Comparison of ENCODE assay signal across 18 cellular contexts in the genomic region with DNA sequence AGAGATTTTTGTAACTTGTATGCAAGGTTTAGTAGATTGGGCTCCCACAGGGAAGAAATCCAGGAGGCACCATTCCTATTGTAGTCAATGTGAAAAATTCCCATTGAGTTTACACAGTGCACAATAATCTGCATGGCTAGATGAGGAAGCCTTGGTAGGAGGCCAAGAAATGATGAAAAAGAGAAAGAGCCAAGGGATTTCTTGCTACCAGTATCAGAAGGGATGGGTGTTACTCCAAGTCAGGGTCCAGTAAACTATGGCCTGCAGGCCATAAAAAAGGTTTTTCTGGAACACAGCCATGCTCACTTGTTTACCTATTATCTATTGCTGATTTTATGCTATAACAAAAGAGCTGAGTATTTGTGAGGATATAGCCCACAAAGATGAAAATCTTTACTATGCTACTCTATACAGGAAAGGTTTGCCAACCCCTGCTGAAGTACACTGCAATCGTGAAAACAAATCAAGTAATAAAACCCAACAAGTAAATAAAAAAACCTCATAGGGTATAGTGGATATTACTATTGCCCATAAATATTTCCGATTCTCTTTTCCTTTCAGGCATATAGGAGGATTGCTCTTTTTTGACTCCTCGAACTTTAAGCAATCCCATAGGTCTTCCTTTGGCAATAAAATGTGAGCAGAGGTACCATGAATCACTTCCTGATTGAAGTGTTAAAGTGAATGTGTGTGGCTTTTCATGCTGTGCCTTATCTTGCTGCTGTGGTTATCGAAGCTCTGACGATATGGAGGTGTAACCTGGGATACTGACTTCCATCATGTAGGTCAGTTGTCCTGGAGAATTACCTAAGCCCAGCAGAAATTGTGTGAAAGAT.
DNase-seq lines count a peak whose midpoint lies in the region; ATAC-seq and TF ChIP-seq lines count a peak whose summit lies in the region.
"Had no signal": no experiment of that assay in that cellular context is flagged by ENCODE, and none has a peak within 500 bp of the region (broad histone marks: within the 10 kb centered on the region; RNA-seq: fewer than 3 reads in every experiment).

No MANE protein-coding gene starts in this region.

- H3K9me3 ChIP-seq in fibroblast of lung (ENCODE audit: control insufficient read depth, insufficient read depth, low read depth, low read length) = no peaks in the 10 kb centered on the region
- no peaks in the 10 kb centered on the region for H3K9me3 ChIP-seq in SK-N-SH
- H3K9me3 ChIP-seq: A549, neutrophil, tibial artery had no signal

- H3K79me2 ChIP-seq in fibroblast of lung (ENCODE audit: control insufficient read depth, insufficient read depth, low read length) = no peaks in the 10 kb centered on the region
- H3K79me2 ChIP-seq in SK-N-SH (ENCODE audit: insufficient read depth) = no peaks in the 10 kb centered on the region

- H2AFZ ChIP-seq in fibroblast of lung (ENCODE audit: low read length) (no peak overlapping the region), SK-N-SH (ENCODE audit: low read depth) (no peak overlapping the region)
- H2AFZ ChIP-seq: PC-9 had no signal

- no peaks in the 10 kb centered on the region for H3F3A ChIP-seq in SK-N-SH (replicated peaks; ENCODE audit: insufficient read depth)

- H3K4me3 Mint-ChIP-seq in activated CD8-positive, alpha-beta T cell treated with anti-CD3 and anti-CD28 coated beads, Interleukin-2, amount 10 ng/mL, durations not matched to agents 7 days and 5 days = no peak overlapping the region

- H3K9ac ChIP-seq in fibroblast of lung (ENCODE audit: insufficient read depth, low read length) = no peak overlapping the region
- no peak overlapping the region for H3K9ac ChIP-seq in SK-N-SH

- no peaks in the 10 kb centered on the region for H3K27me3 Mint-ChIP-seq in activated CD8-positive, alpha-beta T cell treated with anti-CD3 and anti-CD28 coated beads, Interleukin-2, amount 10 ng/mL, durations not matched to agents 7 days and 5 days (ENCODE audit: low read depth)

- H3K36me3 Mint-ChIP-seq in activated CD8-positive, alpha-beta T cell treated with anti-CD3 and anti-CD28 coated beads, Interleukin-2, amount 10 ng/mL, durations not matched to agents 7 days and 5 days (ENCODE audit: low read depth) = no peaks in the 10 kb centered on the region
- H3K36me3 Mint-ChIP-seq: activated naive CD4-positive, alpha-beta T cell treated with anti-CD3 and anti-CD28 coated beads, Interleukin-2, amount 50 U/mL, for 72 hours had no signal

- H4K20me1 ChIP-seq in fibroblast of lung (ENCODE audit: control insufficient read depth, extremely low read depth, insufficient read depth, low read length) = no peaks in the 10 kb centered on the region
- H4K20me1 ChIP-seq in SK-N-SH (ENCODE audit: insufficient read depth) = no peaks in the 10 kb centered on the region

- no peak overlapping the region for H3K27ac Mint-ChIP-seq in activated CD8-positive, alpha-beta T cell treated with anti-CD3 and anti-CD28 coated beads, Interleukin-2, amount 10 ng/mL, durations not matched to agents 7 days and 5 days
- H3K27ac Mint-ChIP-seq: activated naive CD4-positive, alpha-beta T cell treated with anti-CD3 and anti-CD28 coated beads, Interleukin-2, amount 50 U/mL, for 72 hours had no signal

- H3K4me1 Mint-ChIP-seq in activated CD8-positive, alpha-beta T cell treated with anti-CD3 and anti-CD28 coated beads, Interleukin-2, amount 10 ng/mL, durations not matched to agents 7 days and 5 days (ENCODE audit: low read depth) = no peaks in the 10 kb centered on the region

- H3K27me3 ChIP-seq in fibroblast of lung (ENCODE audit: control insufficient read depth, insufficient read depth, low read length) (no peaks in the 10 kb centered on the region), SK-N-SH (ENCODE audit: insufficient read depth) (no peaks in the 10 kb centered on the region)
- H3K27me3 ChIP-seq: neutrophil, tibial artery had no signal

- no peak for TF ChIP-seq RAD21 in SK-N-SH (IDR thresholded peaks at IDR 0.05; ENCODE audit: low read length)

- POLR2A ChIA-PET in activated CD8-positive, alpha-beta T cell treated with anti-CD3 and anti-CD28 coated beads, Interleukin-2, amount 10 ng/mL, durations not matched to agents 7 days and 5 days (lab: Charles Lee) = no interaction called here
- POLR2A ChIA-PET in SK-N-SH (lab: Yijun Ruan, JAX) = no interaction called here

- H3K4me1 ChIP-seq in fibroblast of lung (ENCODE audit: control insufficient read depth, extremely low read depth, insufficient read depth, low read length) (no peaks in the 10 kb centered on the region), SK-N-SH (ENCODE audit: control insufficient read depth in 1 of 2, insufficient read depth in 2 of 2, low read depth in 1 of 2, low read length in 1 of 2) (no peaks in the 10 kb centered on the region; a peak in 1 of 4 replicates)
- H3K4me1 ChIP-seq: tibial artery had no signal

- no peak for TF ChIP-seq CTCF in fibroblast of lung (conservative IDR thresholded peaks at IDR 0.05 in 1 of 2, IDR thresholded peaks at IDR 0.05 in 1 of 2; ENCODE audit: low read depth in 1 of 2, low read length in 2 of 2)
- no peak for TF ChIP-seq CTCF in SK-N-SH (IDR thresholded peaks at IDR 0.05)

- WGBS in SK-N-SH (ENCODE audit: low lambda C conversion rate) = 93% methylated on average over 5 of the region's 5 CpGs

- TF ChIP-seq EP300 in SK-N-SH (IDR thresholded peaks at IDR 0.05; ENCODE audit: borderline replicate concordance in 1 of 2, low read depth in 1 of 2, low read length in 1 of 2) = no peak

- H3K4me3 ChIP-seq in fibroblast of lung (replicated peaks in 1 of 4; ENCODE audit: control extremely low read depth in 1 of 4, insufficient read depth in 1 of 4, low read depth in 3 of 4, low read length in 4 of 4) (no peak overlapping the region), SK-N-SH (ENCODE audit: low read depth in 2 of 2, low read length in 1 of 2) (no peak overlapping the region)
- H3K4me3 ChIP-seq: A549, GM12878, PC-9, tibial artery had no signal

- H3K36me3 ChIP-seq in fibroblast of lung (ENCODE audit: control insufficient read depth, insufficient read depth, low read length) (no peaks in the 10 kb centered on the region), SK-N-SH (replicated peaks in 1 of 2; ENCODE audit: control insufficient read depth in 1 of 2, insufficient read depth in 2 of 2, low read length in 1 of 2) (no peaks in the 10 kb centered on the region)
- H3K36me3 ChIP-seq: neutrophil, tibial artery had no signal

- no peaks in the 10 kb centered on the region for H3K9me3 Mint-ChIP-seq in activated CD8-positive, alpha-beta T cell treated with anti-CD3 and anti-CD28 coated beads, Interleukin-2, amount 10 ng/mL, durations not matched to agents 7 days and 5 days (ENCODE audit: insufficient read depth)

- no peak overlapping the region for H3K27ac ChIP-seq in fibroblast of lung (ENCODE audit: insufficient read depth, low read length)
- H3K27ac ChIP-seq in SK-N-SH (ENCODE audit: low read depth in 2 of 2, low read length in 1 of 2) = no peak overlapping the region
- H3K27ac ChIP-seq: A549, neutrophil, PC-9, tibial artery had no signal

- DNase-seq in NCI-H748 (lab: John Stamatoyannopoulos, UW; ENCODE audit: unreplicated experiment) = peak; percentile 50
- no peak for DNase-seq in NCI-H748 treated with DMSO at 0.1 percent for 48 hours (lab: John Stamatoyannopoulos, UW)
- DNase-seq in OCI-M1 (lab: John Stamatoyannopoulos, UW) = peak; percentile 40
- DNase-seq in fibroblast of lung (ENCODE audit: low read depth in 2 of 2) = peak; percentile 32 to 45
- no peak for DNase-seq in activated CD8-positive, alpha-beta T cell treated with anti-CD3 and anti-CD28 coated beads, Interleukin-2, amount 10 ng/mL, durations not matched to agents 7 days and 5 days
- DNase-seq in NCI-H1048 (lab: John Stamatoyannopoulos, UW) = no peak
- no peak for DNase-seq in SK-N-SH
- DNase-seq: cortex of kidney, H7, left ventricle myocardium superior, NCI-H187, tibial artery had no signal

- CTCF ChIA-PET in activated CD8-positive, alpha-beta T cell treated with anti-CD3 and anti-CD28 coated beads, Interleukin-2, amount 10 ng/mL, durations not matched to agents 7 days and 5 days (lab: Charles Lee) = no interaction called here
- CTCF ChIA-PET in SK-N-SH (lab: Yijun Ruan, JAX) = interaction anchor here (1.3 to 1.8 kb wide), 2 partner anchors 46 to 412 kb away, joined by 4 to 5 read pairs; no protein-coding TSS in a partner anchor

- no peak for ATAC-seq in GM18873 (IDR thresholded peaks at IDR 0.05; ENCODE audit: low FRiP score, unreplicated experiment)
- ATAC-seq in activated CD8-positive, alpha-beta T cell treated with anti-CD3 and anti-CD28 coated beads, Interleukin-2, amount 10 ng/mL, durations not matched to agents 7 days and 5 days = no peak
- ATAC-seq: A549; activated naive CD4-positive, alpha-beta T cell treated with anti-CD3 and anti-CD28 coated beads, Interleukin-2, amount 50 U/mL, for 72 hours; GM12878; left ventricle myocardium superior had no signal

- H3K9me2 ChIP-seq in SK-N-SH = no peaks in the 10 kb centered on the region

- H3K4me2 ChIP-seq in fibroblast of lung (ENCODE audit: extremely low read depth, insufficient read depth, low read length) = no peak overlapping the region
- H3K4me2 ChIP-seq in SK-N-SH = no peak overlapping the region
- H3K4me2 ChIP-seq: A549, PC-9 had no signal

TF ChIP-seq in SK-N-SH, 30 proteins besides CTCF, POLR2A, EP300 and RAD21:
- TF ChIP-seq ELF1 (IDR thresholded peaks at IDR 0.05) (no peak), RFX5 (IDR thresholded peaks at IDR 0.05; ENCODE audit: low read length) (no peak), NFIC (IDR thresholded peaks at IDR 0.05; ENCODE audit: borderline replicate concordance) (no peak; the same call in 1 of the 2 replicates)
- TF ChIP-seq, protein P1, sequence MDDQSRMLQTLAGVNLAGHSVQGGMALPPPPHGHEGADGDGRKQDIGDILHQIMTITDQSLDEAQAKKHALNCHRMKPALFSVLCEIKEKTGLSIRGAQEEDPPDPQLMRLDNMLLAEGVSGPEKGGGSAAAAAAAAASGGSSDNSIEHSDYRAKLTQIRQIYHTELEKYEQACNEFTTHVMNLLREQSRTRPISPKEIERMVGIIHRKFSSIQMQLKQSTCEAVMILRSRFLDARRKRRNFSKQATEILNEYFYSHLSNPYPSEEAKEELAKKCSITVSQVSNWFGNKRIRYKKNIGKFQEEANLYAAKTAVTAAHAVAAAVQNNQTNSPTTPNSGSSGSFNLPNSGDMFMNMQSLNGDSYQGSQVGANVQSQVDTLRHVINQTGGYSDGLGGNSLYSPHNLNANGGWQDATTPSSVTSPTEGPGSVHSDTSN (IDR thresholded peaks at IDR 0.05) = no peak

Comparison
In these comparisons a context has a peak if more than half of its experiments do, and no peak if none do; other contexts are left out.
1. DNase-seq: peak in NCI-H748 (single experiment), OCI-M1 (single experiment) and fibroblast of lung (2 of 2); none in NCI-H748 treated with DMSO at 0.1 percent for 48 hours (single experiment), activated CD8-positive, alpha-beta T cell treated with anti-CD3 and anti-CD28 coated beads, Interleukin-2, amount 10 ng/mL, durations not matched to agents 7 days and 5 days (single experiment), NCI-H1048 (single experiment) and SK-N-SH (single experiment).